Comparison of ENCODE assay signal across 36 cellular contexts in genomic region chr10:54906940-54907339, GRCh38.
"Had no signal": no experiment of that assay in that cellular context is flagged by ENCODE, and none has a peak within 500 bp of the region (broad histone marks: within the 10 kb centered on the region; RNA-seq: fewer than 3 reads in every experiment).

No MANE protein-coding gene starts in this region.

- H3K4me1 ChIP-seq: ascending aorta had no signal

- H3K27me3 Mint-ChIP-seq: activated B cell treated with CpG ODN at 0.5 μM for 24 hours; activated CD4-positive, alpha-beta memory T cell treated with anti-CD3 and anti-CD28 coated beads, Interleukin-2, amount 10 ng/mL, durations not matched to agents 7 days and 5 days; activated CD4-positive, alpha-beta T cell treated with anti-CD3 and anti-CD28 coated beads, Interleukin-2, amount 10 ng/mL, durations not matched to agents 7 days and 5 days; activated CD8-positive, alpha-beta memory T cell treated with anti-CD3 and anti-CD28 coated beads, Interleukin-2, amount 10 ng/mL, durations not matched to agents 7 days and 5 days; activated naive CD4-positive, alpha-beta T cell treated with anti-CD3 and anti-CD28 coated beads, Interleukin-2, amount 10 ng/mL, durations not matched to agents 7 days and 5 days; activated naive CD4-positive, alpha-beta T cell treated with anti-CD3 and anti-CD28 coated beads, Interleukin-2, amount 50 U/mL, for 24 hours; activated naive CD8-positive, alpha-beta T cell; activated naive CD8-positive, alpha-beta T cell treated with anti-CD3 and anti-CD28 coated beads, Interleukin-2, amount 10 ng/mL, durations not matched to agents 7 days and 5 days; activated naive CD8-positive, alpha-beta T cell treated with anti-CD3 and anti-CD28 coated beads, Interleukin-2, amount 50 U/mL, for 24 hours; activated T-cell treated with anti-CD3 and anti-CD28 coated beads, Interleukin-2, amount 50 U/mL, for 24 hours; brain; central memory CD8-positive, alpha-beta T cell had no signal

- H3K27me3 ChIP-seq: ascending aorta, cardiac muscle cell had no signal

- H3K36me3 Mint-ChIP-seq: activated CD8-positive, alpha-beta memory T cell treated with anti-CD3 and anti-CD28 coated beads, Interleukin-2, amount 10 ng/mL, durations not matched to agents 7 days and 5 days; activated naive CD4-positive, alpha-beta T cell treated with anti-CD3 and anti-CD28 coated beads, Interleukin-2, amount 10 ng/mL, durations not matched to agents 7 days and 5 days; activated naive CD4-positive, alpha-beta T cell treated with anti-CD3 and anti-CD28 coated beads, Interleukin-2, amount 50 U/mL, for 24 hours; activated naive CD8-positive, alpha-beta T cell; activated naive CD8-positive, alpha-beta T cell treated with anti-CD3 and anti-CD28 coated beads, Interleukin-2, amount 10 ng/mL, durations not matched to agents 7 days and 5 days; brain had no signal

- FAIRE-seq: bronchial epithelial cell, TTC549 had no signal

- H3K27ac ChIP-seq: ascending aorta, cardiac muscle cell, VCaP had no signal

- H3K9me3 ChIP-seq: ascending aorta had no signal

- H3K4me1 Mint-ChIP-seq: activated B cell treated with CpG ODN at 0.5 μM for 24 hours; activated CD4-positive, alpha-beta memory T cell treated with anti-CD3 and anti-CD28 coated beads, Interleukin-2, amount 10 ng/mL, durations not matched to agents 7 days and 5 days; activated CD4-positive, alpha-beta T cell treated with anti-CD3 and anti-CD28 coated beads, Interleukin-2, amount 10 ng/mL, durations not matched to agents 7 days and 5 days; activated CD8-positive, alpha-beta memory T cell treated with anti-CD3 and anti-CD28 coated beads, Interleukin-2, amount 10 ng/mL, durations not matched to agents 7 days and 5 days; activated naive CD4-positive, alpha-beta T cell treated with anti-CD3 and anti-CD28 coated beads, Interleukin-2, amount 10 ng/mL, durations not matched to agents 7 days and 5 days; activated naive CD4-positive, alpha-beta T cell treated with anti-CD3 and anti-CD28 coated beads, Interleukin-2, amount 50 U/mL, for 24 hours; activated naive CD8-positive, alpha-beta T cell treated with anti-CD3 and anti-CD28 coated beads, Interleukin-2, amount 10 ng/mL, durations not matched to agents 7 days and 5 days; activated naive CD8-positive, alpha-beta T cell treated with anti-CD3 and anti-CD28 coated beads, Interleukin-2, amount 50 U/mL, for 24 hours; central memory CD8-positive, alpha-beta T cell had no signal

- H3K27ac Mint-ChIP-seq: activated B cell treated with CpG ODN at 0.5 μM for 24 hours; activated CD4-positive, alpha-beta memory T cell treated with anti-CD3 and anti-CD28 coated beads, Interleukin-2, amount 10 ng/mL, durations not matched to agents 7 days and 5 days; activated CD4-positive, alpha-beta T cell treated with anti-CD3 and anti-CD28 coated beads, Interleukin-2, amount 10 ng/mL, durations not matched to agents 7 days and 5 days; activated CD8-positive, alpha-beta memory T cell treated with anti-CD3 and anti-CD28 coated beads, Interleukin-2, amount 10 ng/mL, durations not matched to agents 7 days and 5 days; activated CD8-positive, alpha-beta T cell treated with anti-CD3 and anti-CD28 coated beads, Interleukin-2, amount 10 ng/mL, durations not matched to agents 7 days and 5 days; activated naive CD4-positive, alpha-beta T cell treated with anti-CD3 and anti-CD28 coated beads, Interleukin-2, amount 10 ng/mL, durations not matched to agents 7 days and 5 days; activated naive CD4-positive, alpha-beta T cell treated with anti-CD3 and anti-CD28 coated beads, Interleukin-2, amount 50 U/mL, for 24 hours; activated naive CD8-positive, alpha-beta T cell; activated naive CD8-positive, alpha-beta T cell treated with anti-CD3 and anti-CD28 coated beads, Interleukin-2, amount 10 ng/mL, durations not matched to agents 7 days and 5 days; activated naive CD8-positive, alpha-beta T cell treated with anti-CD3 and anti-CD28 coated beads, Interleukin-2, amount 50 U/mL, for 24 hours; activated T-cell treated with anti-CD3 and anti-CD28 coated beads, Interleukin-2, amount 50 U/mL, for 24 hours; activated T-helper 2 cell treated with anti-CD3 and anti-CD28 coated beads, Interferon-gamma antibody, Interleukin-2, Interleukin-4, amounts not matched to agents 10 μg/mL and 5 μg/mL and 100 μg/mL, durations not matched to agents 14 hours and 24 hours and 36 hours; brain; T-helper 1 cell treated with Interleukin-12 subunit alpha and Interleukin-12 subunit beta and Interleukin-4 antibody, amounts not matched to agents 30 μg/mL and 1 μg/mL, for 36 hours; T-helper 2 cell treated with Interferon-gamma antibody and Interleukin-4, amounts not matched to agents 5 μg/mL and 100 μg/mL, for 36 hours had no signal

- H3K4me3 Mint-ChIP-seq: activated B cell treated with CpG ODN at 0.5 μM for 24 hours; activated CD4-positive, alpha-beta memory T cell treated with anti-CD3 and anti-CD28 coated beads, Interleukin-2, amount 10 ng/mL, durations not matched to agents 7 days and 5 days; activated CD4-positive, alpha-beta T cell treated with anti-CD3 and anti-CD28 coated beads, Interleukin-2, amount 10 ng/mL, durations not matched to agents 7 days and 5 days; activated CD8-positive, alpha-beta memory T cell treated with anti-CD3 and anti-CD28 coated beads, Interleukin-2, amount 10 ng/mL, durations not matched to agents 7 days and 5 days; activated CD8-positive, alpha-beta T cell treated with anti-CD3 and anti-CD28 coated beads, Interleukin-2, amount 10 ng/mL, durations not matched to agents 7 days and 5 days; activated naive CD4-positive, alpha-beta T cell treated with anti-CD3 and anti-CD28 coated beads, Interleukin-2, amount 10 ng/mL, durations not matched to agents 7 days and 5 days; activated naive CD4-positive, alpha-beta T cell treated with anti-CD3 and anti-CD28 coated beads, Interleukin-2, amount 50 U/mL, for 24 hours; activated naive CD8-positive, alpha-beta T cell; activated naive CD8-positive, alpha-beta T cell treated with anti-CD3 and anti-CD28 coated beads, Interleukin-2, amount 10 ng/mL, durations not matched to agents 7 days and 5 days; activated naive CD8-positive, alpha-beta T cell treated with anti-CD3 and anti-CD28 coated beads, Interleukin-2, amount 50 U/mL, for 24 hours; activated T-cell treated with anti-CD3 and anti-CD28 coated beads, Interleukin-2, amount 50 U/mL, for 24 hours; brain; central memory CD8-positive, alpha-beta T cell; T-helper 1 cell treated with Interleukin-12 subunit alpha and Interleukin-12 subunit beta and Interleukin-4 antibody, amounts not matched to agents 30 μg/mL and 1 μg/mL, for 36 hours; T-helper 2 cell treated with Interferon-gamma antibody and Interleukin-4, amounts not matched to agents 5 μg/mL and 100 μg/mL, for 36 hours had no signal

- H3K4me3 ChIP-seq: ascending aorta, cardiac muscle cell had no signal

- H3K9me3 Mint-ChIP-seq: brain had no signal

- DNase-seq: activated B cell treated with CpG ODN at 0.5 μM for 24 hours; activated CD4-positive, alpha-beta memory T cell treated with anti-CD3 and anti-CD28 coated beads, Interleukin-2, amount 10 ng/mL, durations not matched to agents 7 days and 5 days; activated CD4-positive, alpha-beta T cell treated with anti-CD3 and anti-CD28 coated beads for 4 hours; activated CD4-positive, alpha-beta T cell treated with anti-CD3 and anti-CD28 coated beads, Interleukin-2, amount 10 ng/mL, durations not matched to agents 7 days and 5 days; activated CD4-positive, alpha-beta T cell treated with anti-CD3 and anti-CD28 coated beads, Interleukin-2, amount 50 U/mL, for 48 hours; activated CD4-positive, CD25-positive, alpha-beta regulatory T cell treated with anti-CD3 and anti-CD28 coated beads, Interleukin-2, amount 50 U/mL, for 72 hours; activated CD8-positive, alpha-beta memory T cell treated with anti-CD3 and anti-CD28 coated beads for 24 hours; activated CD8-positive, alpha-beta memory T cell treated with anti-CD3 and anti-CD28 coated beads, Interleukin-2, amount 10 ng/mL, durations not matched to agents 7 days and 5 days; activated CD8-positive, alpha-beta memory T cell treated with anti-CD3 and anti-CD28 coated beads, Interleukin-2, amount 50 U/mL, for 48 hours; activated CD8-positive, alpha-beta T cell treated with anti-CD3 and anti-CD28 coated beads, Interleukin-2, amount 10 ng/mL, durations not matched to agents 7 days and 5 days; activated effector memory CD4-positive, alpha-beta T cell treated with Interleukin-2 at 50 U/mL for 16 hours; activated gamma-delta T cell; activated naive CD4-positive, alpha-beta T cell treated with anti-CD3 and anti-CD28 coated beads, Interleukin-2, amount 10 ng/mL, durations not matched to agents 7 days and 5 days; activated naive CD4-positive, alpha-beta T cell treated with Interleukin-2 at 50 U/mL for 16 hours; activated naive CD8-positive, alpha-beta T cell treated with anti-CD3 and anti-CD28 coated beads, Interleukin-2, amount 10 ng/mL, durations not matched to agents 7 days and 5 days; activated naive CD8-positive, alpha-beta T cell treated with anti-CD3 and anti-CD28 coated beads, Interleukin-2, amount 50 U/mL, for 24 hours; activated T-cell treated with anti-CD3 and anti-CD28 coated beads, Interleukin-2, amount 50 U/mL, for 24 hours; activated T-cell treated with anti-CD3 and anti-CD28 coated beads, Interleukin-2, amount 50 U/mL, for 48 hours; amygdala; anterior cingulate cortex; caudate nucleus; cerebellar nuclear complex; T-helper 2 cell; T-helper 9 cell had no signal

- ATAC-seq: activated CD8-positive, alpha-beta memory T cell treated with anti-CD3 and anti-CD28 coated beads, Interleukin-2, amount 10 ng/mL, durations not matched to agents 7 days and 5 days; activated CD8-positive, alpha-beta T cell treated with anti-CD3 and anti-CD28 coated beads, Interleukin-2, amount 10 ng/mL, durations not matched to agents 7 days and 5 days; activated naive CD8-positive, alpha-beta T cell treated with anti-CD3 and anti-CD28 coated beads, Interleukin-2, amount 50 U/mL, for 24 hours had no signal

- H3K36me3 ChIP-seq: ascending aorta, cardiac muscle cell had no signal
